14 cellular contexts compared by ENCODE assay signal in genomic region chr19:10284641-10285278, GRCh38. TPM values are rescaled to one million over a fixed set of nuclear protein-coding genes. Genes with fewer than 3 reads are reported as not detected.
"Had no signal": no experiment of that assay in that cellular context is flagged by ENCODE, and none has a peak within 500 bp of the region (broad histone marks: within the 10 kb centered on the region; RNA-seq: fewer than 3 reads in every experiment).

No MANE protein-coding gene starts in this region.

- H3K4me2 ChIP-seq: smooth muscle cell had no signal

- H3K27ac ChIP-seq: esophagus muscularis mucosa, tibial nerve had no signal

- H3K9me3 ChIP-seq: esophagus muscularis mucosa, tibial nerve had no signal

- DNase-seq: activated CD4-positive, alpha-beta memory T cell treated with anti-CD3 and anti-CD28 coated beads, Interleukin-2, amount 10 ng/mL, durations not matched to agents 7 days and 5 days; activated CD4-positive, alpha-beta T cell treated with anti-CD3 and anti-CD28 coated beads for 1 hour; activated T-cell treated with anti-CD3 and anti-CD28 coated beads, Interleukin-2, amount 50 U/mL, for 48 hours; aorta; hypothalamus; kidney glomerular epithelial cell; naive B cell; right cardiac atrium; T1000 had no signal

- H3K4me3 ChIP-seq: esophagus muscularis mucosa, smooth muscle cell, tibial nerve had no signal

- H3K4me3 Mint-ChIP-seq: activated CD4-positive, alpha-beta memory T cell treated with anti-CD3 and anti-CD28 coated beads, Interleukin-2, amount 10 ng/mL, durations not matched to agents 7 days and 5 days; stimulated activated memory B cell treated with anti-CD40 and anti-IgM and Interleukin-4, amounts not matched to agents 10 μg/mL and 1 μg/mL and 100 μg/mL, for 72 hours had no signal

- H3K9me3 Mint-ChIP-seq: activated CD4-positive, alpha-beta memory T cell treated with anti-CD3 and anti-CD28 coated beads, Interleukin-2, amount 10 ng/mL, durations not matched to agents 7 days and 5 days; naive B cell had no signal

- H3K27ac Mint-ChIP-seq: activated CD4-positive, alpha-beta memory T cell treated with anti-CD3 and anti-CD28 coated beads, Interleukin-2, amount 10 ng/mL, durations not matched to agents 7 days and 5 days; stimulated activated memory B cell treated with anti-CD40 and anti-IgM and Interleukin-4, amounts not matched to agents 10 μg/mL and 1 μg/mL and 100 μg/mL, for 72 hours had no signal

- ATAC-seq: right cardiac atrium; stimulated activated memory B cell treated with anti-CD40 and anti-IgM and Interleukin-4, amounts not matched to agents 10 μg/mL and 1 μg/mL and 100 μg/mL, for 72 hours had no signal

RNA-seq across cellular contexts. Expression of gene ICAM4, which starts 2.0 kb away (rescaled TPM):
- total RNA-seq: chondrocyte had no signal
- polyA plus RNA-seq: aorta had no signal
